ENCODE assay signal across 15 cellular contexts in the genomic region with DNA sequence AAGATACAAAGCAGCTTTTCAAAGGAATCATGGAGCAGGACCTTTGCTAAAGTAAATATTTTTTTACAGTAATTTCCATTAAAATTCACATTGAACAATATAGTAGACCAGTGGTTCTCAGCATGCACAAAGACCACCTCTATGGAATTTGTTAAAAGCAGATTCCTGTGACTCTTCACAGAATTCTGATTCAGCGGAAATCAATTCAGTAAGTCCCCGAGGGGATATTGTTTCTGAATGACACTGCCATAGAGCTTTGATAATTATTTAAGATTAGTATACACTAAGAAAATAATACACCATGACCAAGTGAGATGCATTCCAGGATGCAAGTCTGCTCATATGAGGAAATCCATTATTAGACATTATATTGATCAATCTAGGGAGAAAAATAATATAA.
DNase-seq lines count a peak whose midpoint lies in the region; ATAC-seq and TF ChIP-seq lines count a peak whose summit lies in the region.
"Had no signal": no experiment of that assay in that cellular context is flagged by ENCODE, and none has a peak within 500 bp of the region (broad histone marks: within the 10 kb centered on the region; RNA-seq: fewer than 3 reads in every experiment).

No MANE protein-coding gene starts in this region.

- H3K9me3 ChIP-seq in SK-N-MC (ENCODE audit: low read depth, low read length) (no peaks in the 10 kb centered on the region; the same call in 1 of the 2 replicates), hepatocyte (ENCODE audit: low read depth) (no peaks in the 10 kb centered on the region)
- H3K9me3 ChIP-seq: HAP-1 had no signal

- H3K27me3 Mint-ChIP-seq in activated CD8-positive, alpha-beta T cell treated with anti-CD3 and anti-CD28 coated beads for 36 hours, result peaks cover 2% of the 10 kb centered on the region

- H3K9ac ChIP-seq in SK-N-MC (ENCODE audit: insufficient read length), result no peak overlapping the region
- H3K9ac ChIP-seq: GM23248 had no signal

- H3K4me3 Mint-ChIP-seq in activated CD8-positive, alpha-beta T cell treated with anti-CD3 and anti-CD28 coated beads for 36 hours, result no peak overlapping the region
- H3K4me3 Mint-ChIP-seq: CD4-positive, alpha-beta T cell had no signal

- H3K4me3 ChIP-seq in SK-N-MC (no peak overlapping the region), hepatocyte (no peak overlapping the region)
- H3K4me3 ChIP-seq: GM23248, HAP-1 had no signal

- no peaks in the 10 kb centered on the region for H3K9me3 Mint-ChIP-seq in activated CD8-positive, alpha-beta T cell treated with anti-CD3 and anti-CD28 coated beads for 36 hours

- POLR2A ChIA-PET in activated CD8-positive, alpha-beta T cell treated with anti-CD3 and anti-CD28 coated beads for 36 hours (lab: Charles Lee), result no interaction called here

- no peaks in the 10 kb centered on the region for H3K79me2 ChIP-seq in hepatocyte

- H3K36me3 ChIP-seq in SK-N-MC (ENCODE audit: insufficient read depth, low read length) (no peaks in the 10 kb centered on the region), hepatocyte (replicated peaks; ENCODE audit: insufficient read depth, low read depth) (no peaks in the 10 kb centered on the region)
- H3K36me3 ChIP-seq: HAP-1 had no signal

- intact Hi-C loops in activated CD8-positive, alpha-beta T cell treated with anti-CD3 and anti-CD28 coated beads for 36 hours (cut with micrococcal nuclease), result no loop called here

- no peak overlapping the region for H3K27ac Mint-ChIP-seq in activated CD8-positive, alpha-beta T cell treated with anti-CD3 and anti-CD28 coated beads for 36 hours
- H3K27ac Mint-ChIP-seq: CD4-positive, alpha-beta T cell had no signal

- H3K36me3 Mint-ChIP-seq in activated CD8-positive, alpha-beta T cell treated with anti-CD3 and anti-CD28 coated beads for 36 hours (ENCODE audit: low read depth), result no peaks in the 10 kb centered on the region

- no peaks in the 10 kb centered on the region for H3K9me2 ChIP-seq in hepatocyte (replicated peaks; ENCODE audit: insufficient read depth)

- H3K4me1 Mint-ChIP-seq in activated CD8-positive, alpha-beta T cell treated with anti-CD3 and anti-CD28 coated beads for 36 hours (ENCODE audit: low read depth), result no peaks in the 10 kb centered on the region

- WGBS in hepatocyte (ENCODE audit: low lambda C conversion rate, missing lambda C conversion rate), result 100% methylated on average over 2 of the region's 2 CpGs

- peak; percentile 57 for DNase-seq in NCI-H146 (lab: John Stamatoyannopoulos, UW)
- peak; percentile 40 for DNase-seq in SK-N-MC (ENCODE audit: low read depth, low spot score)
- no peak for DNase-seq in hepatocyte (ENCODE audit: low spot score)
- DNase-seq in NCI-H2081 (lab: John Stamatoyannopoulos, UW), result no peak
- DNase-seq in substantia nigra (lab: John Stamatoyannopoulos, UW), result no peak
- DNase-seq in activated CD8-positive, alpha-beta T cell treated with anti-CD3 and anti-CD28 coated beads for 36 hours, result no peak
- DNase-seq: AML-193; CD4-positive, alpha-beta T cell; DMS153; DMS79; GF-D8; GM23248 had no signal

- H3K27ac ChIP-seq in SK-N-MC, result no peak overlapping the region
- peak overlapping the region; percentile 51 for H3K27ac ChIP-seq in hepatocyte
- no peak overlapping the region for H3K27ac ChIP-seq in substantia nigra (ENCODE audit: low read depth, low read length, poor library complexity, severe bottlenecking)
- H3K27ac ChIP-seq: C4-2B, GM23248 had no signal

- no peak overlapping the region for H3K4me2 ChIP-seq in hepatocyte

- no peaks in the 10 kb centered on the region for H3K27me3 ChIP-seq in hepatocyte

- no peak for TF ChIP-seq CTCF in hepatocyte (IDR thresholded peaks at IDR 0.05; ENCODE audit: poor library complexity)
- no peak for TF ChIP-seq CTCF in activated CD8-positive, alpha-beta T cell treated with anti-CD3 and anti-CD28 coated beads for 36 hours (IDR thresholded peaks at IDR 0.05)

- H4K20me1 ChIP-seq in hepatocyte (ENCODE audit: insufficient read depth, poor library complexity, severe bottlenecking), result no peaks in the 10 kb centered on the region

- CTCF ChIA-PET in activated CD8-positive, alpha-beta T cell treated with anti-CD3 and anti-CD28 coated beads for 36 hours (lab: Charles Lee), result no interaction called here

- H2AFZ ChIP-seq in hepatocyte, result no peak overlapping the region
- H2AFZ ChIP-seq: GM23248 had no signal

- H3K4me1 ChIP-seq in hepatocyte (ENCODE audit: insufficient read depth), result peaks cover 4% of the 10 kb centered on the region
- H3K4me1 ChIP-seq: HAP-1 had no signal

- ATAC-seq in GM18868 (IDR thresholded peaks at IDR 0.05; ENCODE audit: unreplicated experiment), result no peak
- ATAC-seq in activated CD8-positive, alpha-beta T cell treated with anti-CD3 and anti-CD28 coated beads for 36 hours, result no peak

Comparison
In these comparisons a context has a peak if more than half of its experiments do, and no peak if none do; other contexts are left out.
1. DNase-seq: peak in NCI-H146 (single experiment) and SK-N-MC (single experiment); none in hepatocyte (single experiment), NCI-H2081 (0 of 2), substantia nigra (0 of 49) and activated CD8-positive, alpha-beta T cell treated with anti-CD3 and anti-CD28 coated beads for 36 hours (single experiment).